ENCODE assay signal across 1 cellular context in the genomic region with DNA sequence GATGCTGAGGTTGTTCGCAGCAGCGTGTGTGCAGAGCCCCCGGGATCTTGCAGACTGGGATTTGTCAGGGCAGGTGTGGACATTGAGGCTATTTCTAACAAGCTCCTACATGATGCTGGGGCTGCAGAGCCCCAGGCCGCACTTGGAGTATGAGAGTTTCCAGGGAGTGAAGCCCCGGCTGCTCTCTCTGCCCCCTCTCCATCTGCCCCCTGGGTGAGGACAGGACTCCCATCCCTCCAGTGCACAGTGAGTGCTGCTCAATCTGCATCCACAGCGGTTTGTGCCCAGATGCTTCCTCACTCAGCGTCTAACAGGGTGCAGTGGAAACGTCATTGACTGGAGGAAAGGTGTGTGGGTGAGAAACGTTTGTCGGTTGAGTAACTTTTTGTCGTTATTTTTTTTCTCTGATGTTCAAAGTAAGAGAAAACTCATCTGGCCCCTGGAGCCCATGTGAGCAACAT.
TF ChIP-seq lines count a peak whose summit lies in the region.

No MANE protein-coding gene starts in this region.

TF ChIP-seq in GM12878, 131 proteins besides CTCF, POLR2A, EP300 and RAD21:
- no peak for TF ChIP-seq CBFB (IDR thresholded peaks at IDR 0.05; ENCODE audit: low read depth)
- TF ChIP-seq, protein P1, sequence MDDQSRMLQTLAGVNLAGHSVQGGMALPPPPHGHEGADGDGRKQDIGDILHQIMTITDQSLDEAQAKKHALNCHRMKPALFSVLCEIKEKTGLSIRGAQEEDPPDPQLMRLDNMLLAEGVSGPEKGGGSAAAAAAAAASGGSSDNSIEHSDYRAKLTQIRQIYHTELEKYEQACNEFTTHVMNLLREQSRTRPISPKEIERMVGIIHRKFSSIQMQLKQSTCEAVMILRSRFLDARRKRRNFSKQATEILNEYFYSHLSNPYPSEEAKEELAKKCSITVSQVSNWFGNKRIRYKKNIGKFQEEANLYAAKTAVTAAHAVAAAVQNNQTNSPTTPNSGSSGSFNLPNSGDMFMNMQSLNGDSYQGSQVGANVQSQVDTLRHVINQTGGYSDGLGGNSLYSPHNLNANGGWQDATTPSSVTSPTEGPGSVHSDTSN (IDR thresholded peaks at IDR 0.05; ENCODE audit: insufficient replicate concordance, low read depth, low read length): no peak
- TF ChIP-seq RBBP5 (conservative IDR thresholded peaks at IDR 0.05): no peak
- no peak for TF ChIP-seq RFX5 (IDR thresholded peaks at IDR 0.05; ENCODE audit: low read depth, low read length)
